ENCODE assay signal across 8 cellular contexts in the genomic region with DNA sequence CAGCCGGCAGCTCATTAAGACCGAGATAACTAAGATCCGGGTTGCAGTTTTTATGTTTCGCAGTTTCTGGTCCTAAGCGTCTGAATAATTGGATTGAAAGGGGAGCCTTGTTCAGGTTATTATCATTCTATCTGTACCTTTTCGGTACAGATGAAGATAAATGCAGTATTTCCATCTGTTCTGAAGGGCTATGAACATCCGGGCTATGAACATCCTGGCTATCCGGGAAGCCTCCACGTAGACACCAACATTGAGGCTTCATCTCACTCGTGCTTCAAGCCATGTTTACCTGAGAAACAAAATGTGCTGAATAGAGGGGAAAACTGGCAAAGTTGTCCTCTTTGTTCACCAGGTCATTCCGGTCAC. TPM values are rescaled to one million over a fixed set of nuclear protein-coding genes. Genes with fewer than 3 reads are reported as not detected.
DNase-seq lines count a peak whose midpoint lies in the region; ATAC-seq and TF ChIP-seq lines count a peak whose summit lies in the region.

No MANE protein-coding gene starts in this region.

- peaks cover 9 to 10% of the 10 kb centered on the region in 2 donors for H3K4me1 Mint-ChIP-seq in natural killer cell treated with Interleukin-12 subunit alpha and Interleukin-12 subunit beta and Interleukin-15 and Interleukin-18, amount 100 ng/mL, for 72 hours (ENCODE audit: low read depth in 2 of 2)

- ATAC-seq in GM21619 (IDR thresholded peaks at IDR 0.05; ENCODE audit: unreplicated experiment), result peak; percentile 15
- ATAC-seq in natural killer cell treated with Interleukin-12 subunit alpha and Interleukin-12 subunit beta and Interleukin-15 and Interleukin-18, amount 100 ng/mL, for 72 hours, result peak in 1 of 2 donors; percentile 4

- peak overlapping the region; percentile 82 for H3K9ac ChIP-seq in ES-I3 (ENCODE audit: low read depth, low read length)

- no peaks in the 10 kb centered on the region for H3K9me3 ChIP-seq in ES-I3 (ENCODE audit: control insufficient read depth, insufficient read depth, low read length)

- H3K9me3 Mint-ChIP-seq in natural killer cell treated with Interleukin-12 subunit alpha and Interleukin-12 subunit beta and Interleukin-15 and Interleukin-18, amount 100 ng/mL, for 72 hours, result no peaks in the 10 kb centered on the region

- TF ChIP-seq CTCF in NB4 (IDR thresholded peaks at IDR 0.05; ENCODE audit: low read depth, low read length) (no peak), cardiac fibroblast (IDR thresholded peaks at IDR 0.05; ENCODE audit: low read depth, low read length) (no peak)

- peak overlapping the region; percentile 74 to 84 for H3K27ac Mint-ChIP-seq in natural killer cell treated with Interleukin-12 subunit alpha and Interleukin-12 subunit beta and Interleukin-15 and Interleukin-18, amount 100 ng/mL, for 72 hours

- no peaks in the 10 kb centered on the region for H3K36me3 ChIP-seq in ES-I3 (ENCODE audit: insufficient read depth, low read length)

- peak overlapping the region; percentile 85 for H3K4me3 Mint-ChIP-seq in natural killer cell treated with Interleukin-12 subunit alpha and Interleukin-12 subunit beta and Interleukin-15 and Interleukin-18, amount 100 ng/mL, for 72 hours

- peak overlapping the region; percentile 57 for H3K4me3 ChIP-seq in NB4 (ENCODE audit: low read depth, low read length)
- H3K4me3 ChIP-seq in cardiac fibroblast (replicated peaks in 1 of 2; ENCODE audit: low read depth in 2 of 2, low read length in 2 of 2), result peak overlapping the region; percentile 23 to 90

- H3K27me3 Mint-ChIP-seq in natural killer cell treated with Interleukin-12 subunit alpha and Interleukin-12 subunit beta and Interleukin-15 and Interleukin-18, amount 100 ng/mL, for 72 hours, result peaks cover 5 to 9% of the 10 kb centered on the region in 2 donors

- DNase-seq in NB4 (ENCODE audit: low read depth) (no peak), cardiac fibroblast (ENCODE audit: low read depth in 2 of 2) (no peak), C1 segment of cervical spinal cord (lab: John Stamatoyannopoulos, UW) (no peak)
- DNase-seq in natural killer cell treated with Interleukin-12 subunit alpha and Interleukin-12 subunit beta and Interleukin-15 and Interleukin-18, amount 100 ng/mL, for 72 hours (ENCODE audit: low spot score), result no peak
- DNase-seq in central memory CD4-positive, alpha-beta T cell, result no peak
- no peak for DNase-seq in activated CD4-positive, CD25-positive, alpha-beta regulatory T cell treated with anti-CD3 and anti-CD28 coated beads, Interleukin-2, amount 50 U/mL, for 72 hours

- H3K36me3 Mint-ChIP-seq in natural killer cell treated with Interleukin-12 subunit alpha and Interleukin-12 subunit beta and Interleukin-15 and Interleukin-18, amount 100 ng/mL, for 72 hours, result no peaks in the 10 kb centered on the region

- no peak for TF ChIP-seq POLR2A in NB4 (IDR thresholded peaks at IDR 0.05; ENCODE audit: extremely low read depth, insufficient read length)

- H3K4me1 ChIP-seq in ES-I3 (ENCODE audit: insufficient read depth, low read length), result peaks cover 16% of the 10 kb centered on the region

RNA-seq across cellular contexts. Expression of gene REPS1, which starts 0.4 kb away (rescaled TPM):
- 10 to 100 TPM; 43.4 to 68.6 TPM for total RNA-seq in natural killer cell treated with Interleukin-12 subunit alpha and Interleukin-12 subunit beta and Interleukin-15 and Interleukin-18, amount 100 ng/mL, for 72 hours

RNA-seq across cellular contexts. Expression of gene ABRACL, which starts 40.1 kb away (rescaled TPM):
- 100 to 1,000 TPM in 1 of 2 donors, 10 to 100 TPM in 1; 69.6 to 115 TPM for total RNA-seq in natural killer cell treated with Interleukin-12 subunit alpha and Interleukin-12 subunit beta and Interleukin-15 and Interleukin-18, amount 100 ng/mL, for 72 hours
